1 cellular context compared by ENCODE assay signal in genomic region chr1:11267350-11268337, GRCh38.
TF ChIP-seq lines count a peak whose summit lies in the region.

No MANE protein-coding gene starts in this region.

TF ChIP-seq in HEK293, 187 proteins besides CTCF, POLR2A, EP300 and RAD21:
- TF ChIP-seq KLF17 (tag by site-specific recombination; IDR thresholded peaks at IDR 0.05) (0 out of 2 replicates have a peak, but pooled peaks have one; percentile 27), ZNF335 (tag by site-specific recombination; conservative IDR thresholded peaks at IDR 0.05) (peak; percentile 44; the same call in 1 of the 2 replicates), ZNF398 (tag by site-specific recombination; IDR thresholded peaks at IDR 0.05) (peak; percentile 47; the same call in 1 of the 2 replicates), WT1 (tag by site-specific recombination; IDR thresholded peaks at IDR 0.05) (peak; percentile 93), ZEB2 (tag by site-specific recombination; IDR thresholded peaks at IDR 0.05) (0 out of 2 replicates have a peak, but pooled peaks have one; percentile 25), GLIS1 (tag by site-specific recombination; IDR thresholded peaks at IDR 0.05) (peak; percentile 25; the same call in 1 of the 2 replicates), ZNF629 (tag by site-specific recombination; IDR thresholded peaks at IDR 0.05) (0 out of 2 replicates have a peak, but pooled peaks have one; percentile 18)
